ENCODE assay signal across 16 cellular contexts in the genomic region with DNA sequence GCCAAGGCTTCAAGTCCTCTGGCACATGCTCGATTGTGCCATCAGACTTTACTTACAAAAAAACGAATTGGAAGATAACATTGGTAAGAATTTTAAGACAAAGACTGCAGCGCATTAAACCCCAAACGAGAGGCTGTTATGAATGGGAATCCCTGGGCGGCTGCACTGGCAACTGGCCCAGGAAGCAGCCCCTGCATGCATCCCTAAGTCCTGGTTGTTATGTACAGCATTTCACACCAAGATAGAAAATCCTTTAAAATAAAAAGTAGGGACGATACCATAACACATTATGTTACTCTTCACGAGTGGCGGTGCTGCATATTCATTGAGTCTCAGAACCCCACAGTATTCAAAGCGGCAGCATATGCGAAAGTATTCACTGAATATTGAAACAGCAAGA.
DNase-seq lines count a peak whose midpoint lies in the region; ATAC-seq and TF ChIP-seq lines count a peak whose summit lies in the region.
"Had no signal": no experiment of that assay in that cellular context is flagged by ENCODE, and none has a peak within 500 bp of the region (broad histone marks: within the 10 kb centered on the region; RNA-seq: fewer than 3 reads in every experiment).

No MANE protein-coding gene starts in this region.

- H3K4me3 ChIP-seq in GM23338, result no peak overlapping the region
- H3K4me3 ChIP-seq: GM12878, SJSA1 had no signal

- peaks cover 4% of the 10 kb centered on the region; the same call in 1 of the 2 replicates for H3K9me2 ChIP-seq in GM23338 (ENCODE audit: insufficient read depth)

- no peak overlapping the region for H3K27ac Mint-ChIP-seq in GM23338
- H3K27ac Mint-ChIP-seq: CD8-positive, alpha-beta T cell had no signal

- no peak overlapping the region for H3K27ac ChIP-seq in GM23338 (ENCODE audit: low read depth)
- H3K27ac ChIP-seq: SJSA1 had no signal

- H3K4me1 ChIP-seq in GM23338 (ENCODE audit: insufficient read depth), result peaks cover 29% of the 10 kb centered on the region
- H3K4me1 ChIP-seq: SJSA1 had no signal

- TF ChIP-seq CTCF in GM23338 (conservative IDR thresholded peaks at IDR 0.05; ENCODE audit: low read depth in 2 of 2), result no peak

- H3K27me3 ChIP-seq in GM23338 (ENCODE audit: insufficient read depth), result no peaks in the 10 kb centered on the region
- H3K27me3 ChIP-seq: SJSA1 had no signal

- peak overlapping the region; percentile 1; the same call in 1 of the 2 replicates for H3K4me2 ChIP-seq in GM23338

- no peaks in the 10 kb centered on the region for H3K36me3 ChIP-seq in GM23338 (ENCODE audit: insufficient read depth)
- H3K36me3 ChIP-seq: SJSA1 had no signal

- H3F3A ChIP-seq in GM23338 (replicated peaks; ENCODE audit: low read depth), result no peaks in the 10 kb centered on the region

- peaks cover 33% of the 10 kb centered on the region for H3K4me1 Mint-ChIP-seq in GM23338

- H3K36me3 Mint-ChIP-seq in GM23338 (ENCODE audit: low read depth), result peaks cover 12% of the 10 kb centered on the region
- H3K36me3 Mint-ChIP-seq: CD8-positive, alpha-beta T cell had no signal

- no peak overlapping the region for H3K4me3 Mint-ChIP-seq in GM23338
- H3K4me3 Mint-ChIP-seq: CD8-positive, alpha-beta T cell had no signal

- no peak; the same call in 2 of the 3 replicates for ATAC-seq in GM23338
- ATAC-seq in GM21576 (IDR thresholded peaks at IDR 0.05; ENCODE audit: unreplicated experiment), result no peak
- ATAC-seq in HG03095 (IDR thresholded peaks at IDR 0.05; ENCODE audit: unreplicated experiment), result no peak
- ATAC-seq: CD8-positive, alpha-beta T cell; GM12878; Right ventricle myocardium inferior had no signal

- peaks cover 12% of the 10 kb centered on the region for H3K9me3 Mint-ChIP-seq in GM23338

- H4K20me1 ChIP-seq in GM23338 (replicated peaks; ENCODE audit: insufficient read depth), result no peaks in the 10 kb centered on the region

- H3K79me2 ChIP-seq in GM23338 (replicated peaks; ENCODE audit: insufficient read depth), result no peaks in the 10 kb centered on the region

- no peak for DNase-seq in GM23338 (ENCODE audit: low spot score)
- peak; percentile 24 for DNase-seq in astrocyte of the hippocampus (ENCODE audit: low read depth, low spot score)
- peak; percentile 23 for DNase-seq in midbrain (lab: John Stamatoyannopoulos, UW)
- DNase-seq in putamen (ENCODE audit: low spot score), result peak; percentile 1
- no peak for DNase-seq in dedifferentiated amniotic fluid mesenchymal stem cell (ENCODE audit: extremely low spot score)
- DNase-seq: CD8-positive, alpha-beta T cell; DND-41; NCI-H1694 treated with DMSO at 0.1 percent for 48 hours; NCI-H2081 treated with DMSO at 0.1 percent for 48 hours; NCI-H510A; NCI-H748 treated with DMSO at 0.1 percent for 48 hours had no signal

- H2AFZ ChIP-seq in GM23338, result peak overlapping the region; percentile 20; the same call in 1 of the 2 replicates

- peaks cover 2% of the 10 kb centered on the region for H3K27me3 Mint-ChIP-seq in GM23338 (ENCODE audit: insufficient read depth, low read depth, poor library complexity)

TF ChIP-seq in GM23338, 12 proteins besides CTCF, POLR2A, EP300 and RAD21:
- TF ChIP-seq ZNF114 (CRISPR knock-in tag; IDR thresholded peaks at IDR 0.05), result no peak
- TF ChIP-seq POLR2AphosphoS5 (IDR thresholded peaks at IDR 0.05; ENCODE audit: low read depth), result no peak
- TF ChIP-seq, protein P1, sequence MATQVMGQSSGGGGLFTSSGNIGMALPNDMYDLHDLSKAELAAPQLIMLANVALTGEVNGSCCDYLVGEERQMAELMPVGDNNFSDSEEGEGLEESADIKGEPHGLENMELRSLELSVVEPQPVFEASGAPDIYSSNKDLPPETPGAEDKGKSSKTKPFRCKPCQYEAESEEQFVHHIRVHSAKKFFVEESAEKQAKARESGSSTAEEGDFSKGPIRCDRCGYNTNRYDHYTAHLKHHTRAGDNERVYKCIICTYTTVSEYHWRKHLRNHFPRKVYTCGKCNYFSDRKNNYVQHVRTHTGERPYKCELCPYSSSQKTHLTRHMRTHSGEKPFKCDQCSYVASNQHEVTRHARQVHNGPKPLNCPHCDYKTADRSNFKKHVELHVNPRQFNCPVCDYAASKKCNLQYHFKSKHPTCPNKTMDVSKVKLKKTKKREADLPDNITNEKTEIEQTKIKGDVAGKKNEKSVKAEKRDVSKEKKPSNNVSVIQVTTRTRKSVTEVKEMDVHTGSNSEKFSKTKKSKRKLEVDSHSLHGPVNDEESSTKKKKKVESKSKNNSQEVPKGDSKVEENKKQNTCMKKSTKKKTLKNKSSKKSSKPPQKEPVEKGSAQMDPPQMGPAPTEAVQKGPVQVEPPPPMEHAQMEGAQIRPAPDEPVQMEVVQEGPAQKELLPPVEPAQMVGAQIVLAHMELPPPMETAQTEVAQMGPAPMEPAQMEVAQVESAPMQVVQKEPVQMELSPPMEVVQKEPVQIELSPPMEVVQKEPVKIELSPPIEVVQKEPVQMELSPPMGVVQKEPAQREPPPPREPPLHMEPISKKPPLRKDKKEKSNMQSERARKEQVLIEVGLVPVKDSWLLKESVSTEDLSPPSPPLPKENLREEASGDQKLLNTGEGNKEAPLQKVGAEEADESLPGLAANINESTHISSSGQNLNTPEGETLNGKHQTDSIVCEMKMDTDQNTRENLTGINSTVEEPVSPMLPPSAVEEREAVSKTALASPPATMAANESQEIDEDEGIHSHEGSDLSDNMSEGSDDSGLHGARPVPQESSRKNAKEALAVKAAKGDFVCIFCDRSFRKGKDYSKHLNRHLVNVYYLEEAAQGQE (IDR thresholded peaks at IDR 0.05; ENCODE audit: unreplicated experiment), result no peak
- TF ChIP-seq, protein P2, sequence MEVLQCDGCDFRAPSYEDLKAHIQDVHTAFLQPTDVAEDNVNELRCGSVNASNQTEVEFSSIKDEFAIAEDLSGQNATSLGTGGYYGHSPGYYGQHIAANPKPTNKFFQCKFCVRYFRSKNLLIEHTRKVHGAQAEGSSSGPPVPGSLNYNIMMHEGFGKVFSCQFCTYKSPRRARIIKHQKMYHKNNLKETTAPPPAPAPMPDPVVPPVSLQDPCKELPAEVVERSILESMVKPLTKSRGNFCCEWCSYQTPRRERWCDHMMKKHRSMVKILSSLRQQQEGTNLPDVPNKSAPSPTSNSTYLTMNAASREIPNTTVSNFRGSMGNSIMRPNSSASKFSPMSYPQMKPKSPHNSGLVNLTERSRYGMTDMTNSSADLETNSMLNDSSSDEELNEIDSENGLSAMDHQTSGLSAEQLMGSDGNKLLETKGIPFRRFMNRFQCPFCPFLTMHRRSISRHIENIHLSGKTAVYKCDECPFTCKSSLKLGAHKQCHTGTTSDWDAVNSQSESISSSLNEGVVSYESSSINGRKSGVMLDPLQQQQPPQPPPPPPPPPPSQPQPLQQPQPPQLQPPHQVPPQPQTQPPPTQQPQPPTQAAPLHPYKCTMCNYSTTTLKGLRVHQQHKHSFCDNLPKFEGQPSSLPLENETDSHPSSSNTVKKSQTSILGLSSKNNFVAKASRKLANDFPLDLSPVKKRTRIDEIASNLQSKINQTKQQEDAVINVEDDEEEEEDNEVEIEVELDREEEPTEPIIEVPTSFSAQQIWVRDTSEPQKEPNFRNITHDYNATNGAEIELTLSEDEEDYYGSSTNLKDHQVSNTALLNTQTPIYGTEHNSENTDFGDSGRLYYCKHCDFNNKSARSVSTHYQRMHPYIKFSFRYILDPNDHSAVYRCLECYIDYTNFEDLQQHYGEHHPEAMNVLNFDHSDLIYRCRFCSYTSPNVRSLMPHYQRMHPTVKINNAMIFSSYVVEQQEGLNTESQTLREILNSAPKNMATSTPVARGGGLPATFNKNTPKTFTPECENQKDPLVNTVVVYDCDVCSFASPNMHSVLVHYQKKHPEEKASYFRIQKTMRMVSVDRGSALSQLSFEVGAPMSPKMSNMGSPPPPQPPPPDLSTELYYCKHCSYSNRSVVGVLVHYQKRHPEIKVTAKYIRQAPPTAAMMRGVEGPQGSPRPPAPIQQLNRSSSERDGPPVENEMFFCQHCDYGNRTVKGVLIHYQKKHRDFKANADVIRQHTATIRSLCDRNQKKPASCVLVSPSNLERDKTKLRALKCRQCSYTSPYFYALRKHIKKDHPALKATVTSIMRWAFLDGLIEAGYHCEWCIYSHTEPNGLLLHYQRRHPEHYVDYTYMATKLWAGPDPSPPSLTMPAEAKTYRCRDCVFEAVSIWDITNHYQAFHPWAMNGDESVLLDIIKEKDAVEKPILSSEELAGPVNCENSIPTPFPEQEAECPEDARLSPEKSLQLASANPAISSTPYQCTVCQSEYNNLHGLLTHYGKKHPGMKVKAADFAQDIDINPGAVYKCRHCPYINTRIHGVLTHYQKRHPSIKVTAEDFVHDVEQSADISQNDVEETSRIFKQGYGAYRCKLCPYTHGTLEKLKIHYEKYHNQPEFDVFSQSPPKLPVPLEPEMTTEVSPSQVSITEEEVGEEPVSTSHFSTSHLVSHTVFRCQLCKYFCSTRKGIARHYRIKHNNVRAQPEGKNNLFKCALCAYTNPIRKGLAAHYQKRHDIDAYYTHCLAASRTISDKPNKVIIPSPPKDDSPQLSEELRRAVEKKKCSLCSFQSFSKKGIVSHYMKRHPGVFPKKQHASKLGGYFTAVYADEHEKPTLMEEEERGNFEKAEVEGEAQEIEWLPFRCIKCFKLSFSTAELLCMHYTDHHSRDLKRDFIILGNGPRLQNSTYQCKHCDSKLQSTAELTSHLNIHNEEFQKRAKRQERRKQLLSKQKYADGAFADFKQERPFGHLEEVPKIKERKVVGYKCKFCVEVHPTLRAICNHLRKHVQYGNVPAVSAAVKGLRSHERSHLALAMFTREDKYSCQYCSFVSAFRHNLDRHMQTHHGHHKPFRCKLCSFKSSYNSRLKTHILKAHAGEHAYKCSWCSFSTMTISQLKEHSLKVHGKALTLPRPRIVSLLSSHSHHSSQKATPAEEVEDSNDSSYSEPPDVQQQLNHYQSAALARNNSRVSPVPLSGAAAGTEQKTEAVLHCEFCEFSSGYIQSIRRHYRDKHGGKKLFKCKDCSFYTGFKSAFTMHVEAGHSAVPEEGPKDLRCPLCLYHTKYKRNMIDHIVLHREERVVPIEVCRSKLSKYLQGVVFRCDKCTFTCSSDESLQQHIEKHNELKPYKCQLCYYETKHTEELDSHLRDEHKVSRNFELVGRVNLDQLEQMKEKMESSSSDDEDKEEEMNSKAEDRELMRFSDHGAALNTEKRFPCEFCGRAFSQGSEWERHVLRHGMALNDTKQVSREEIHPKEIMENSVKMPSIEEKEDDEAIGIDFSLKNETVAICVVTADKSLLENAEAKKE (CRISPR knock-in tag; IDR thresholded peaks at IDR 0.05), result no peak
- TF ChIP-seq NANOG (IDR thresholded peaks at IDR 0.05; ENCODE audit: borderline replicate concordance), result no peak
- TF ChIP-seq EZH2 (IDR thresholded peaks at IDR 0.05; ENCODE audit: low read depth, unreplicated experiment), result no peak
- TF ChIP-seq STAT1 (IDR thresholded peaks at IDR 0.05; ENCODE audit: unreplicated experiment), result no peak
- TF ChIP-seq EZH2phosphoT487 (IDR thresholded peaks at IDR 0.05; ENCODE audit: unreplicated experiment), result no peak

Comparison
In these comparisons a context has a peak if more than half of its experiments do, and no peak if none do; other contexts are left out.
1. DNase-seq: peak in astrocyte of the hippocampus (single experiment), midbrain (single experiment) and putamen (single experiment); none in GM23338 (single experiment) and dedifferentiated amniotic fluid mesenchymal stem cell (single experiment).